In the genomic region with DNA sequence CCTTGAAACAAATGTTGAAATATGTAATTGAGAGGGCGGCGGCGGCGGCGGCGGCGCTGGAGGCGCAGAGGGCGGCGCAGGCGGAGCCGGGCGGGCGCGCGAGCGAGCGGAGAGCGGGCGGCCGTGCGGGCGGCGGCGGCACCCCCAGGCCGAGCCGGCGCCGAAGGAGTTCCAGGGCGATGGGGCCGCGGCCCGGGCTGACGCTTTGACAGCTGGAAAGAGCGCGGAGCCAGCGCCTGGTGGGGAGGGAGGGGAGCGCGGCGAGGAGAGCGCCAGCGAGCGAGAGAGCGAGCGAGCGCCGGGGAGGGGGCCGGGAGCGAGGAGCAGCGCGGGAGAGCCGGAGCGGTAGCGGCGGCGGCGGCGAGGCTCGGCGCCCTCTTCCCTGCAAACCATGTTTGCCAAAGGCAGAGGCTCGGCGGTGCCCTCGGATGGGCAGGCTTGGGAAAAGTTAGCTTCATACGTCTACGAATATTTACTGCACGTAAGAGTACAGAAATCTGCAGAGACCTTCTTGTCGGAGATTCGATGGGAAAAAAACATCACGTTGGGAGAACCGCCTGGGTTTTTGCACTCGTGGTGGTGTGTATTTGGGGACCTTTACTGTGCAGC, we compare ENCODE assay signal across 8 cellular contexts.
DNase-seq lines count a peak whose midpoint lies in the region; ATAC-seq and TF ChIP-seq lines count a peak whose summit lies in the region.
"Not testable (repeated sequence)": the region's sequence is repeated elsewhere in the genome, so short reads cannot be mapped to it uniquely, and the experiment has no call there.

No MANE protein-coding gene starts in this region.

- H3K9me3 ChIP-seq in BE2C, result not testable (repeated sequence)

- not testable (repeated sequence) for TF ChIP-seq CTCF in BE2C (IDR thresholded peaks at IDR 0.05; ENCODE audit: low read depth, low read length)

- not testable (repeated sequence) for H3K36me3 Mint-ChIP-seq in T-helper 2 cell treated with Interferon-gamma antibody and Interleukin-4, amounts not matched to agents 5 μg/mL and 100 μg/mL, for 36 hours (ENCODE audit: low read depth); activated naive CD8-positive, alpha-beta T cell treated with anti-CD3 and anti-CD28 coated beads, Interleukin-2, amount 50 U/mL, for 24 hours (ENCODE audit: low read depth)

- H3K4me1 Mint-ChIP-seq in T-helper 2 cell treated with Interferon-gamma antibody and Interleukin-4, amounts not matched to agents 5 μg/mL and 100 μg/mL, for 36 hours (ENCODE audit: low read depth); activated naive CD8-positive, alpha-beta T cell treated with anti-CD3 and anti-CD28 coated beads, Interleukin-2, amount 50 U/mL, for 24 hours: not testable (repeated sequence)

- peaks cover 62% of the 10 kb centered on the region for H3K27me3 ChIP-seq in BE2C

- H3K4me3 Mint-ChIP-seq in T-helper 2 cell treated with Interferon-gamma antibody and Interleukin-4, amounts not matched to agents 5 μg/mL and 100 μg/mL, for 36 hours, result peak overlapping the region; percentile 28
- peak overlapping the region; percentile 32 for H3K4me3 Mint-ChIP-seq in activated naive CD8-positive, alpha-beta T cell treated with anti-CD3 and anti-CD28 coated beads, Interleukin-2, amount 50 U/mL, for 24 hours

- not testable (repeated sequence) for H3K9me3 Mint-ChIP-seq in T-helper 2 cell treated with Interferon-gamma antibody and Interleukin-4, amounts not matched to agents 5 μg/mL and 100 μg/mL, for 36 hours; activated naive CD8-positive, alpha-beta T cell treated with anti-CD3 and anti-CD28 coated beads, Interleukin-2, amount 50 U/mL, for 24 hours

- DNase-seq in BE2C, result peak; percentile 80
- DNase-seq in HCEC 1CT, result peak; percentile 11
- peak; percentile 18 to 46 for DNase-seq in NCI-H1930 (lab: John Stamatoyannopoulos, UW)
- peak; percentile 26 for DNase-seq in T-helper 2 cell treated with Interferon-gamma antibody and Interleukin-4, amounts not matched to agents 5 μg/mL and 100 μg/mL, for 36 hours (ENCODE audit: low spot score)
- peak; percentile 56 for DNase-seq in activated naive CD8-positive, alpha-beta T cell treated with anti-CD3 and anti-CD28 coated beads, Interleukin-2, amount 50 U/mL, for 24 hours
- peak; percentile 25 for DNase-seq in foreskin melanocyte
- peak; percentile 9 for DNase-seq in mucosa of gallbladder (ENCODE audit: low spot score)
- peak; percentile 34 to 40 for DNase-seq in stimulated activated CD4-positive, alpha-beta T cell treated with anti-CD3 and anti-CD28 coated beads, Interleukin-4, amount 100 ng/mL, for 48 hours (ENCODE audit: low read depth in 2 of 2)

- not testable (repeated sequence) for H3K27ac Mint-ChIP-seq in T-helper 2 cell treated with Interferon-gamma antibody and Interleukin-4, amounts not matched to agents 5 μg/mL and 100 μg/mL, for 36 hours; activated naive CD8-positive, alpha-beta T cell treated with anti-CD3 and anti-CD28 coated beads, Interleukin-2, amount 50 U/mL, for 24 hours

- not testable (repeated sequence) for H3K36me3 ChIP-seq in BE2C

- ATAC-seq in activated naive CD8-positive, alpha-beta T cell treated with anti-CD3 and anti-CD28 coated beads, Interleukin-2, amount 50 U/mL, for 24 hours, result peak; percentile 83

- H3K4me1 ChIP-seq in BE2C, result not testable (repeated sequence)

- H3K27me3 Mint-ChIP-seq in T-helper 2 cell treated with Interferon-gamma antibody and Interleukin-4, amounts not matched to agents 5 μg/mL and 100 μg/mL, for 36 hours (ENCODE audit: low read depth), result peaks cover 64% of the 10 kb centered on the region
- peaks cover 58% of the 10 kb centered on the region for H3K27me3 Mint-ChIP-seq in activated naive CD8-positive, alpha-beta T cell treated with anti-CD3 and anti-CD28 coated beads, Interleukin-2, amount 50 U/mL, for 24 hours

- peak overlapping the region; percentile 32 for H3K4me3 ChIP-seq in BE2C (ENCODE audit: low read depth, low read length)

Comparison
In these comparisons a context has a peak if more than half of its experiments do, and no peak if none do; other contexts are left out.
1. Peak in every context shown above with its lines: DNase-seq, ATAC-seq and H3K4me3 ChIP-seq.
2. DNase-seq: peak in every context shown above with its lines; median percentile 80 in BE2C; 56 in activated naive CD8-positive, alpha-beta T cell treated with anti-CD3 and anti-CD28 coated beads, Interleukin-2, amount 50 U/mL, for 24 hours; 37 in stimulated activated CD4-positive, alpha-beta T cell treated with anti-CD3 and anti-CD28 coated beads, Interleukin-4, amount 100 ng/mL, for 48 hours; 32 in NCI-H1930; 26 in T-helper 2 cell treated with Interferon-gamma antibody and Interleukin-4, amounts not matched to agents 5 μg/mL and 100 μg/mL, for 36 hours; 25 in foreskin melanocyte; 11 in HCEC 1CT; 9 in mucosa of gallbladder.